ENCODE assay signal across 22 cellular contexts in the genomic region with DNA sequence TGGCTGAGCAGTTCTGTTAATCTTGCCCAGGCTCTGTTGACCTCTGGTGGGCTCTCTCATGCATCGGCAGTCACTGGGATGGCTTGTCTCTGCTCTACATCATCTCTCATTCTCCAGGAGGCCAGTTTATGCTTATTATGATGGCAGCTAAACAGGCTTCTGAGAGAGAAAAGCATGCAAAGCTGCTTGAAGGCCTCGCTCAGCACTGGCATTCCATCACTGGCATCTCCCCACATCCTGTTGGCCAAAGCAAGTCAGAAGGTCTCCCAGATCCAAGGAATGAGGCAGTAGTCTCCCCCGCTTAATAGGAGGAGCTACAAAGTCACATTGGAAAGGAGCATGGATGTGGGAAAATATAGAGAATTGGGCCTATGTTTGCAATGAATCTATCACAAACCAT.
"Had no signal": no experiment of that assay in that cellular context is flagged by ENCODE, and none has a peak within 500 bp of the region (broad histone marks: within the 10 kb centered on the region; RNA-seq: fewer than 3 reads in every experiment).

No MANE protein-coding gene starts in this region.

- H3K27me3 ChIP-seq: gastrocnemius medialis, neutrophil, right lobe of liver, spleen, suprapubic skin, transverse colon, upper lobe of right lung, uterus had no signal

- H2AFZ ChIP-seq: parathyroid adenoma had no signal

- H3K36me3 ChIP-seq: gastrocnemius medialis, neutrophil, right lobe of liver, spleen, suprapubic skin, transverse colon, upper lobe of right lung, uterus had no signal

- H3K4me1 ChIP-seq: gastrocnemius medialis, parathyroid adenoma, right lobe of liver, suprapubic skin, transverse colon, upper lobe of right lung, uterus had no signal

- H3K79me2 ChIP-seq: parathyroid adenoma had no signal

- DNase-seq: dermis blood vessel endothelial cell; effector memory CD4-positive, alpha-beta T cell; gastrocnemius medialis; head of caudate nucleus; kidney; mesenchymal stem cell; mucosa of descending colon; naive B cell; right lobe of liver; spleen; stimulated activated CD4-positive, alpha-beta T cell treated with anti-CD3 and anti-CD28 coated beads, Interleukin-4, amount 100 ng/mL, for 4 hours; stimulated activated naive B cell treated with anti-CD40 and anti-IgM and Interleukin-4, amounts not matched to agents 10 μg/mL and 1 μg/mL and 100 μg/mL, for 72 hours; transverse colon; upper lobe of right lung; uterus had no signal

- H3K4me3 ChIP-seq: coronary artery, gastrocnemius medialis, lung, mucosa of descending colon, right lobe of liver, spleen, suprapubic skin, transverse colon, upper lobe of right lung, uterus had no signal

- H3K9me3 ChIP-seq: gastrocnemius medialis, mucosa of descending colon, neutrophil, right lobe of liver, suprapubic skin, transverse colon, upper lobe of right lung, uterus had no signal

- H3K9ac ChIP-seq: parathyroid adenoma had no signal

- ATAC-seq: gastrocnemius medialis; left lobe of liver; mucosa of descending colon; natural killer cell treated with Interleukin-12 subunit alpha and Interleukin-12 subunit beta and Interleukin-15 and Interleukin-18, amount 100 ng/mL, for 72 hours; right lobe of liver; stimulated activated naive B cell treated with anti-CD40 and anti-IgM and Interleukin-4, amounts not matched to agents 10 μg/mL and 1 μg/mL and 100 μg/mL, for 72 hours; upper lobe of right lung had no signal

- H3K27ac ChIP-seq: coronary artery, gastrocnemius medialis, neutrophil, parathyroid adenoma, right lobe of liver, spleen, suprapubic skin, transverse colon, upper lobe of right lung, uterus had no signal
